In the genomic region with DNA sequence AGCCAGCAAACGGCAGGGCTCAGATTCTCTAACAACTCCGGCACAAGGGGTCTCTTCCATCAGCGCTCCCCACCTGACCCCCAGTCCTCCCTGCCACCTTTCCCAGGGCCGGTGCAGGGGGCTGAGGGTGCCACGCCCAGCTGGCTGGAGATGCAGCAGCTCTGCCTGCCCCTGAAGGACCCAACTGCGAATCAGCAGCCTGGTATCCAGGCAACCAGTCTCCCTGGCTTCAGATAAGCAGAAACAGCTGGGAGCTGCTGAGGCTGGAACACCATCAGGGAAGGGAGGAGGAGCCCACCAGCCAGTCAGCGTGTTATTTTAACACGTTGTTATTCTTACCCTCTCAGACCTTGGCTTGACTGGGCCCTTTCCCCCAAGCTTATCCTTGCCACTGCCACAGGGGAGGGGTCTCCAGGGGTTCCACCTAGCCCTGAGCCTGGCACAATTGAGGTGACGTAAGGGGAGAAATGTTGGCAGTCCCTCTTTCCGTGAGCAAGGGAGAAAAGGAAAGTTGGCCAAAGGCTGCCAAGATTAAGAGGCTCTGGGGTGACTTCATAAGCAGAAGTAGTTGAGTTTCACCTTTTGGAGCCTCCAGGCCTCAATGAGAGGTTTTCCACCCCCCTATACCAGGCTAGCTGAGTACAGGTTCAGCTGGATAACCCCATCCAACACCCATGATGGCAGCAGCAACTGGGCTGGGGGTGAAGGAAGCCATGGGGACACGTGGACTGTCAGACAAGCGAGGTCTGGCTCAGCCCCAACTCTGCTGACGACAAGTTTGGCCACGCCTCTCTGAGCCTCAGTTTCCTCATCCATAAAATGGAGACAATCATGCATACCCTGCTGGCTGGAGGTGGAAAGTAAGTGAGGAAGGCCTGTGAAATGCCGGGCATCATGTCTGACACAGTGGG, we compare ENCODE assay signal across 9 cellular contexts.
DNase-seq lines count a peak whose midpoint lies in the region; ATAC-seq and TF ChIP-seq lines count a peak whose summit lies in the region.
"Had no signal": no experiment of that assay in that cellular context is flagged by ENCODE, and none has a peak within 500 bp of the region (broad histone marks: within the 10 kb centered on the region; RNA-seq: fewer than 3 reads in every experiment).

No MANE protein-coding gene starts in this region.

- H3K36me3 ChIP-seq in esophagus muscularis mucosa (no peaks in the 10 kb centered on the region), ovary (no peaks in the 10 kb centered on the region)
- H3K36me3 ChIP-seq: SJSA1 had no signal

- H3K4me1 ChIP-seq in esophagus muscularis mucosa (peaks cover 24 to 42% (median 34%) of the 10 kb centered on the region in 4 donors), ovary (ENCODE audit: insufficient read depth) (peaks cover 29% of the 10 kb centered on the region)

- TF ChIP-seq CTCF in esophagus muscularis mucosa (IDR thresholded peaks at IDR 0.05) (no peak), ovary (IDR thresholded peaks at IDR 0.05) (no peak)

- TF ChIP-seq POLR2A in esophagus muscularis mucosa (IDR thresholded peaks at IDR 0.05; ENCODE audit: low read depth) (no peak), ovary (IDR thresholded peaks at IDR 0.05) (no peak)

- H3K27me3 ChIP-seq in esophagus muscularis mucosa, result no peaks in the 10 kb centered on the region
- H3K27me3 ChIP-seq in ovary, result no peaks in the 10 kb centered on the region
- H3K27me3 ChIP-seq: SJSA1 had no signal

- WGBS in esophagus muscularis mucosa, result 50% methylated on average over 11 of the region's 15 CpGs
- WGBS in ovary, 3 donors, result 22 to 29% (median 22%) methylated on average over 15 of the region's 15 CpGs

- no peak for ATAC-seq in GM21786 (IDR thresholded peaks at IDR 0.05; ENCODE audit: unreplicated experiment)
- ATAC-seq in GM21526 (IDR thresholded peaks at IDR 0.05; ENCODE audit: low FRiP score, unreplicated experiment), result no peak

- H3K27ac ChIP-seq in esophagus muscularis mucosa (replicated peaks in 1 of 4), result peak overlapping the region; percentile 24 to 59 (median 40)
- H3K27ac ChIP-seq in ovary, result peak overlapping the region; percentile 8 to 76
- H3K27ac ChIP-seq: SJSA1 had no signal

- intact Hi-C loops in esophagus muscularis mucosa (cut with DNase I) (no loop called here), ovary (cut with DNase I) (loop anchor here in 1 of 4 donors (5.0 kb wide), 1 partner anchor 90 kb away; a partner anchor contains a TSS)

- TF ChIP-seq EP300 in esophagus muscularis mucosa (IDR thresholded peaks at IDR 0.05), result no peak
- no peak for TF ChIP-seq EP300 in ovary (IDR thresholded peaks at IDR 0.05)

- no peak overlapping the region for H3K4me3 ChIP-seq in esophagus muscularis mucosa
- no peak overlapping the region for H3K4me3 ChIP-seq in ovary
- H3K4me3 ChIP-seq: SJSA1 had no signal

- peak; percentile 69 for DNase-seq in EL
- DNase-seq in NCI-H510A treated with DMSO at 0.1 percent for 48 hours (lab: John Stamatoyannopoulos, UW), result peak; percentile 62
- DNase-seq in esophagus muscularis mucosa (ENCODE audit: extremely low spot score), result no peak
- peak; percentile 81 to 85 (median 83) for DNase-seq in ovary
- no peak for DNase-seq in mesenteric fat pad (ENCODE audit: low spot score)
- no peak for DNase-seq in SIG-M5 treated with dmso at 0.1 percent for 504 hours (lab: John Stamatoyannopoulos, UW; ENCODE audit: unreplicated experiment)

- H3K9me3 ChIP-seq in esophagus muscularis mucosa (no peaks in the 10 kb centered on the region), ovary (no peaks in the 10 kb centered on the region)
- H3K9me3 ChIP-seq: SJSA1 had no signal

Comparison
In these comparisons a context has a peak if more than half of its experiments do, and no peak if none do; other contexts are left out.
1. DNase-seq: peak in EL (single experiment), NCI-H510A treated with DMSO at 0.1 percent for 48 hours (single experiment) and ovary (5 of 5); none in esophagus muscularis mucosa (single experiment), mesenteric fat pad (single experiment) and SIG-M5 treated with dmso at 0.1 percent for 504 hours (single experiment).